In the genomic region with DNA sequence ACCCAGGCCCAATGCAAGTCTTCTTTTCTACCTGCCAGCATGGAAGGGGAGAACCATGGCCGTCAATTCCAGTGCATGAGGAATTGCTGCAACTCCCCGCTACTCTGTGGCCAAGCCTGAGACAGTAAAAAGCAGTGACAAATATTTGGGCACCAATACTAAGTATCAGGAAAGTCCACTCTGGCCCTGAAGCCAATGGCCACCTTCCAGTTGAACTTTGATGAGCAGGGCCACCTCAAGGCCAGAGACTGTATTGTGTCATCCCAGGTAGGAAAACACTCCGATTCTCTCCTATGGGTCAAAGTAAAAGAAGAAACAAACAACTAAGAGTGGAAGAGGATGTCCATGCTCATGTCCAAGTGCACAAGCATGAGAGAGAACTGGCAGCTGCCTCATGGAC, we compare ENCODE assay signal across 25 cellular contexts. TPM values are rescaled to one million over a fixed set of nuclear protein-coding genes. Genes with fewer than 3 reads are reported as not detected.
"Had no signal": no experiment of that assay in that cellular context is flagged by ENCODE, and none has a peak within 500 bp of the region (broad histone marks: within the 10 kb centered on the region; RNA-seq: fewer than 3 reads in every experiment).

No MANE protein-coding gene starts in this region.

- H3K27me3 ChIP-seq: dorsolateral prefrontal cortex, esophagus squamous epithelium, gastrocnemius medialis, heart right ventricle had no signal

- H3K27me3 Mint-ChIP-seq: naive B cell had no signal

- DNase-seq: dermis blood vessel endothelial cell; dorsolateral prefrontal cortex; effector CD4-positive, alpha-beta T cell; effector memory CD4-positive, alpha-beta T cell; erythroblast; esophagus squamous epithelium; foreskin fibroblast; foreskin melanocyte; gastrocnemius medialis; glutamatergic neuron; head of caudate nucleus; heart right ventricle; hippocampal formation; left cardiac atrium; left ventricle myocardium inferior; lower lobe of right lung; mesenchymal stem cell; mucosa of descending colon; naive B cell had no signal

- H3K4me3 Mint-ChIP-seq: mesothelial cell of epicardium, naive B cell had no signal

- H3K27ac ChIP-seq: coronary artery, epithelial cell of prostate, esophagus squamous epithelium, gastrocnemius medialis, lower lobe of right lung had no signal

- H3K36me3 ChIP-seq: esophagus squamous epithelium, gastrocnemius medialis, heart right ventricle, left ventricle myocardium inferior, lower lobe of right lung had no signal

- H3K9me3 ChIP-seq: esophagus squamous epithelium, gastrocnemius medialis, left ventricle myocardium inferior, lower lobe of right lung, mucosa of descending colon had no signal

- H3K4me1 ChIP-seq: esophagus squamous epithelium, gastrocnemius medialis, lower lobe of right lung had no signal

- ATAC-seq: esophagus mucosa, gastrocnemius medialis, left cardiac atrium, lower lobe of right lung, mucosa of descending colon had no signal

- H3K27ac Mint-ChIP-seq: mesothelial cell of epicardium had no signal

- H3K4me3 ChIP-seq: coronary artery, esophagus squamous epithelium, gastrocnemius medialis, heart right ventricle, left ventricle myocardium inferior, lower lobe of right lung, mucosa of descending colon had no signal

RNA-seq across cellular contexts. Expression of a gene that starts 27.1 kb away (rescaled TPM):
- total RNA-seq: glomerular endothelial cell, lung microvascular endothelial cell had no signal
